ENCODE assay signal across 21 cellular contexts in the genomic region with DNA sequence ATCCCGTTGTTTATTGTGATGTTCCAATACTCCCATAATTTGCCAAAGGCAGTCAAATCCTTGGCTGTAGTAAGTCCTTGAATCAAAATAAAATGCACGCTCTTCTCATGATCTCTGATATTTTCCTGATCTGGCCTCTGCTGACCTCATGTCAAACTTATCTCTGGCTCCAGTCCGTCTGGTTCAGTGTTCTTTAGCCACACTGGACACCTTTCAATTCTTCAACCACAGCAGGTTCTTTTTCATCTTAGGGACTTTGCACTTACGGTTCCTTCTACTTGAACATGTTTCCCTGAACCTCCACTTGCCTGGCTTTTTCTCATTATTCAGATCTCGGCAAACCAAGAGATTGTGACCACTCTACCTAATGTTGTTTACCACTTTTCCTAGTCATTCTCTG. TPM values are rescaled to one million over a fixed set of nuclear protein-coding genes. Genes with fewer than 3 reads are reported as not detected.
"Had no signal": no experiment of that assay in that cellular context is flagged by ENCODE, and none has a peak within 500 bp of the region (broad histone marks: within the 10 kb centered on the region; RNA-seq: fewer than 3 reads in every experiment).

No MANE protein-coding gene starts in this region.

- ATAC-seq: activated CD4-positive, alpha-beta T cell treated with anti-CD3 and anti-CD28 coated beads for 36 hours; left ventricle myocardium superior; natural killer cell treated with Interleukin-12 subunit alpha and Interleukin-12 subunit beta and Interleukin-15 and Interleukin-18, amount 100 ng/mL, for 72 hours; right cardiac atrium had no signal

- H3K9me3 Mint-ChIP-seq: activated CD4-positive, alpha-beta memory T cell treated with anti-CD3 and anti-CD28 coated beads for 36 hours; brain; natural killer cell treated with Interleukin-12 subunit alpha and Interleukin-12 subunit beta and Interleukin-15 and Interleukin-18, amount 100 ng/mL, for 72 hours had no signal

- H3K4me1 ChIP-seq: vagina had no signal

- H3K27me3 ChIP-seq: vagina had no signal

- H3K4me3 Mint-ChIP-seq: activated CD4-positive, alpha-beta memory T cell treated with anti-CD3 and anti-CD28 coated beads for 36 hours; activated CD4-positive, alpha-beta T cell treated with anti-CD3 and anti-CD28 coated beads for 36 hours; brain; natural killer cell treated with Interleukin-12 subunit alpha and Interleukin-12 subunit beta and Interleukin-15 and Interleukin-18, amount 100 ng/mL, for 72 hours had no signal

- H3K27ac ChIP-seq: vagina had no signal

- H3K9me3 ChIP-seq: spleen, vagina had no signal

- H3K27ac Mint-ChIP-seq: activated CD4-positive, alpha-beta memory T cell treated with anti-CD3 and anti-CD28 coated beads for 36 hours; activated CD4-positive, alpha-beta T cell treated with anti-CD3 and anti-CD28 coated beads for 36 hours; brain; natural killer cell treated with Interleukin-12 subunit alpha and Interleukin-12 subunit beta and Interleukin-15 and Interleukin-18, amount 100 ng/mL, for 72 hours; progenitor cell of endocrine pancreas had no signal

- H3K36me3 ChIP-seq: spleen, vagina had no signal

- DNase-seq: activated CD4-positive, alpha-beta memory T cell treated with anti-CD3 and anti-CD28 coated beads for 36 hours; activated CD4-positive, alpha-beta T cell treated with anti-CD3 and anti-CD28 coated beads for 36 hours; activated naive CD4-positive, alpha-beta T cell treated with Interleukin-2 at 50 U/mL for 16 hours; activated T-cell treated with anti-CD3 and anti-CD28 coated beads for 4 hours; central memory CD4-positive, alpha-beta T cell; erythroblast; foreskin melanocyte; kidney; left ventricle myocardium superior; mesenchymal stem cell; occipital lobe; right cardiac atrium; spleen; stimulated activated CD4-positive, alpha-beta T cell treated with anti-CD3 and anti-CD28 coated beads, Interleukin-4, amount 100 ng/mL, for 4 hours; stimulated activated naive CD4-positive, alpha-beta T cell; SW 1271 had no signal

- H3K27me3 Mint-ChIP-seq: brain had no signal

- H3K36me3 Mint-ChIP-seq: activated CD4-positive, alpha-beta memory T cell treated with anti-CD3 and anti-CD28 coated beads for 36 hours; brain; natural killer cell treated with Interleukin-12 subunit alpha and Interleukin-12 subunit beta and Interleukin-15 and Interleukin-18, amount 100 ng/mL, for 72 hours had no signal

- H3K4me3 ChIP-seq: coronary artery, spleen, vagina had no signal

RNA-seq across cellular contexts. Expression of a gene that starts 10.3 kb away (rescaled TPM):
- total RNA-seq: activated CD4-positive, alpha-beta memory T cell treated with anti-CD3 and anti-CD28 coated beads for 36 hours; activated CD4-positive, alpha-beta T cell treated with anti-CD3 and anti-CD28 coated beads for 36 hours had no signal
